ENCODE assay signal across 8 cellular contexts in genomic region chr15:74889882-74890768, GRCh38. TPM values are rescaled to one million over a fixed set of nuclear protein-coding genes. Genes with fewer than 3 reads are reported as not detected.
A peak's percentile ranks its signal among the peaks of the same experiment; 100 is the strongest.
DNase-seq lines count a peak whose midpoint lies in the region; ATAC-seq and TF ChIP-seq lines count a peak whose summit lies in the region.

Gene MPI (plus strand): TSS chr15:74890042. CDS start chr15:74890074, 32 bp downstream.

- H3K9me3 ChIP-seq in esophagus muscularis mucosa (no peaks in the 10 kb centered on the region), muscle layer of duodenum (ENCODE audit: control insufficient read depth in 1 of 2, low read length in 2 of 2) (no peaks in the 10 kb centered on the region)

- no peak for TF ChIP-seq POLR2A in esophagus muscularis mucosa (IDR thresholded peaks at IDR 0.05; ENCODE audit: low read depth)

- TF ChIP-seq CTCF in esophagus muscularis mucosa (IDR thresholded peaks at IDR 0.05) = peak; percentile 16 to 47 (median 31)

- H3K9me3 Mint-ChIP-seq in activated T-cell treated with anti-CD3 and anti-CD28 coated beads, Interleukin-2, amount 50 U/mL, for 72 hours = no peaks in the 10 kb centered on the region

- H3K36me3 ChIP-seq in esophagus muscularis mucosa = peaks cover 0 to 32% (median 21%) of the 10 kb centered on the region in 4 donors
- peaks cover 16% of the 10 kb centered on the region in 2 donors for H3K36me3 ChIP-seq in muscle layer of duodenum (ENCODE audit: control insufficient read depth in 1 of 2, insufficient read depth in 2 of 2, low read length in 2 of 2)

- TF ChIP-seq EP300 in esophagus muscularis mucosa (IDR thresholded peaks at IDR 0.05) = no peak

- peak within 1 kb of the TSS; percentile 85 to 94 for H3K4me3 Mint-ChIP-seq in activated T-cell treated with anti-CD3 and anti-CD28 coated beads, Interleukin-2, amount 50 U/mL, for 72 hours

- peak; percentile 89 for ATAC-seq in GM21515 (IDR thresholded peaks at IDR 0.05; ENCODE audit: unreplicated experiment)
- ATAC-seq in activated T-cell treated with anti-CD3 and anti-CD28 coated beads, Interleukin-2, amount 50 U/mL, for 72 hours (replicated peaks in 1 of 2) = peak; percentile 97 to 99

- H3K27ac ChIP-seq in esophagus muscularis mucosa (replicated peaks in 1 of 4) = peak within 1 kb of the TSS; percentile 78 to 83 (median 80)
- H3K27ac ChIP-seq in muscle layer of duodenum (ENCODE audit: low read length) = peak within 1 kb of the TSS; percentile 80

- DNase-seq in DMS 273 (lab: John Stamatoyannopoulos, UW; ENCODE audit: unreplicated experiment) (peak; percentile 92), RPMI7951 (ENCODE audit: low read depth) (peak; percentile 78), esophagus muscularis mucosa (ENCODE audit: extremely low spot score) (peak; percentile 96)
- DNase-seq in Jurkat, Clone E6-1 (ENCODE audit: low read depth, low spot score) = peak; percentile 72
- DNase-seq in activated T-cell treated with anti-CD3 and anti-CD28 coated beads, Interleukin-2, amount 50 U/mL, for 72 hours = peak; percentile 92 to 93
- peak; percentile 69 for DNase-seq in stimulated activated CD8-positive, alpha-beta memory T cell treated with anti-CD3 and anti-CD28 coated beads, Interleukin-7, amount 100 ng/mL, for 24 hours (ENCODE audit: low read depth)

- peaks cover 0 to 7% of the 10 kb centered on the region in 2 donors for H3K36me3 Mint-ChIP-seq in activated T-cell treated with anti-CD3 and anti-CD28 coated beads, Interleukin-2, amount 50 U/mL, for 72 hours (ENCODE audit: insufficient read depth in 2 of 2)

- 4% methylated on average over 25 of the region's 48 CpGs for WGBS in esophagus muscularis mucosa

- no peaks in the 10 kb centered on the region for H3K27me3 Mint-ChIP-seq in activated T-cell treated with anti-CD3 and anti-CD28 coated beads, Interleukin-2, amount 50 U/mL, for 72 hours (ENCODE audit: low read depth)

- peak within 1 kb of the TSS; percentile 95 for H3K4me3 ChIP-seq in Jurkat, Clone E6-1 (ENCODE audit: low read length)
- H3K4me3 ChIP-seq in esophagus muscularis mucosa (peak within 1 kb of the TSS; percentile 73 to 97 (median 84)), muscle layer of duodenum (ENCODE audit: low read depth in 1 of 2, low read length in 2 of 2) (peak within 1 kb of the TSS; percentile 88 to 96)

- no peaks in the 10 kb centered on the region for H3K27me3 ChIP-seq in esophagus muscularis mucosa
- no peaks in the 10 kb centered on the region for H3K27me3 ChIP-seq in muscle layer of duodenum (ENCODE audit: low read depth, low read length)

- peak within 1 kb of the TSS; percentile 35 for H3K27ac Mint-ChIP-seq in activated T-cell treated with anti-CD3 and anti-CD28 coated beads, Interleukin-2, amount 50 U/mL, for 72 hours

- H3K4me1 ChIP-seq in esophagus muscularis mucosa = peaks cover 14 to 24% (median 22%) of the 10 kb centered on the region in 4 donors
- H3K4me1 ChIP-seq in muscle layer of duodenum (ENCODE audit: control insufficient read depth in 1 of 2, insufficient read depth in 2 of 2, low read length in 2 of 2) = peaks cover 0 to 18% of the 10 kb centered on the region in 2 donors

- peaks cover 52% of the 10 kb centered on the region for H3K4me1 Mint-ChIP-seq in activated T-cell treated with anti-CD3 and anti-CD28 coated beads, Interleukin-2, amount 50 U/mL, for 72 hours (ENCODE audit: low read depth)

- intact Hi-C loops in esophagus muscularis mucosa (cut with DNase I) = no loop called here

RNA-seq across cellular contexts. Expression of gene MPI, which starts in this region (rescaled TPM):
- 61.2 TPM for polyA plus RNA-seq in Jurkat, Clone E6-1 (2012; ENCODE audit: insufficient read depth, insufficient read length)
- 142 and 162 TPM in 2 replicates for total RNA-seq in RPMI7951 (2014; rRNA removed; shearing (Covaris generic))
- total RNA-seq in activated T-cell treated with anti-CD3 and anti-CD28 coated beads, Interleukin-2, amount 50 U/mL, for 72 hours = 10 to 100 TPM; 29.6 to 32.1 TPM
- total RNA-seq in esophagus muscularis mucosa = 10 to 100 TPM; 37.4 to 50.7 (median 44.0) TPM

Comparison
In these comparisons a context has a peak if more than half of its experiments do, and no peak if none do; other contexts are left out.
1. Peak in every context shown above with its lines: DNase-seq, ATAC-seq, H3K4me3 ChIP-seq and H3K27ac ChIP-seq.